In genomic region chr4:174717788-174718187, GRCh38 we compare ENCODE assay signal across 16 cellular contexts.
"Had no signal": no experiment of that assay in that cellular context is flagged by ENCODE, and none has a peak within 500 bp of the region (broad histone marks: within the 10 kb centered on the region; RNA-seq: fewer than 3 reads in every experiment).

No MANE protein-coding gene starts in this region.

- H3K9me3 ChIP-seq: SK-N-SH had no signal

- H3K4me2 ChIP-seq: SK-N-SH, smooth muscle cell had no signal

- ATAC-seq: natural killer cell; right cardiac atrium; stimulated activated naive CD8-positive, alpha-beta T cell treated with anti-CD3 and anti-CD28 coated beads, Interleukin-15, Interleukin-2, amounts not matched to agents 100 U/mL and 50 U/mL, for 24 hours; T-cell had no signal

- H3K4me3 Mint-ChIP-seq: activated CD4-positive, alpha-beta T cell treated with anti-CD3 and anti-CD28 coated beads, Interleukin-2, amount 10 ng/mL, durations not matched to agents 7 days and 5 days; activated naive CD8-positive, alpha-beta T cell treated with anti-CD3 and anti-CD28 coated beads for 36 hours; endodermal cell; natural killer cell; T-cell; type B pancreatic cell had no signal

- H3K4me1 Mint-ChIP-seq: activated CD4-positive, alpha-beta T cell treated with anti-CD3 and anti-CD28 coated beads, Interleukin-2, amount 10 ng/mL, durations not matched to agents 7 days and 5 days; activated naive CD8-positive, alpha-beta T cell treated with anti-CD3 and anti-CD28 coated beads for 36 hours; natural killer cell; T-cell had no signal

- H3K27ac Mint-ChIP-seq: activated CD4-positive, alpha-beta T cell treated with anti-CD3 and anti-CD28 coated beads, Interleukin-2, amount 10 ng/mL, durations not matched to agents 7 days and 5 days; activated naive CD8-positive, alpha-beta T cell treated with anti-CD3 and anti-CD28 coated beads for 36 hours; endodermal cell; natural killer cell; T-cell; type B pancreatic cell had no signal

- H3K36me3 Mint-ChIP-seq: activated naive CD8-positive, alpha-beta T cell treated with anti-CD3 and anti-CD28 coated beads for 36 hours; natural killer cell; T-cell; type B pancreatic cell had no signal

- H3K4me3 ChIP-seq: smooth muscle cell had no signal

- H3K9ac ChIP-seq: SK-N-SH had no signal

- H3K27me3 Mint-ChIP-seq: type B pancreatic cell had no signal

- DNase-seq: activated CD4-positive, alpha-beta T cell treated with anti-CD3 and anti-CD28 coated beads, Interleukin-2, amount 10 ng/mL, durations not matched to agents 7 days and 5 days; activated CD8-positive, alpha-beta memory T cell treated with anti-CD3 and anti-CD28 coated beads for 24 hours; activated gamma-delta T cell treated with Interleukin-2 at 50 U/mL for 16 hours; activated naive CD8-positive, alpha-beta T cell treated with anti-CD3 and anti-CD28 coated beads for 36 hours; anterior cingulate cortex; endodermal cell; glutamatergic neuron; natural killer cell; nucleus accumbens; right cardiac atrium; SK-N-SH; stimulated activated naive CD8-positive, alpha-beta T cell treated with anti-CD3 and anti-CD28 coated beads, Interleukin-15, Interleukin-2, amounts not matched to agents 100 U/mL and 50 U/mL, for 24 hours; T-cell; T-helper 9 cell had no signal

- H3K9me3 Mint-ChIP-seq: activated CD4-positive, alpha-beta T cell treated with anti-CD3 and anti-CD28 coated beads, Interleukin-2, amount 10 ng/mL, durations not matched to agents 7 days and 5 days; activated naive CD8-positive, alpha-beta T cell treated with anti-CD3 and anti-CD28 coated beads for 36 hours; endodermal cell; natural killer cell; T-cell; type B pancreatic cell had no signal
